In the genomic region with DNA sequence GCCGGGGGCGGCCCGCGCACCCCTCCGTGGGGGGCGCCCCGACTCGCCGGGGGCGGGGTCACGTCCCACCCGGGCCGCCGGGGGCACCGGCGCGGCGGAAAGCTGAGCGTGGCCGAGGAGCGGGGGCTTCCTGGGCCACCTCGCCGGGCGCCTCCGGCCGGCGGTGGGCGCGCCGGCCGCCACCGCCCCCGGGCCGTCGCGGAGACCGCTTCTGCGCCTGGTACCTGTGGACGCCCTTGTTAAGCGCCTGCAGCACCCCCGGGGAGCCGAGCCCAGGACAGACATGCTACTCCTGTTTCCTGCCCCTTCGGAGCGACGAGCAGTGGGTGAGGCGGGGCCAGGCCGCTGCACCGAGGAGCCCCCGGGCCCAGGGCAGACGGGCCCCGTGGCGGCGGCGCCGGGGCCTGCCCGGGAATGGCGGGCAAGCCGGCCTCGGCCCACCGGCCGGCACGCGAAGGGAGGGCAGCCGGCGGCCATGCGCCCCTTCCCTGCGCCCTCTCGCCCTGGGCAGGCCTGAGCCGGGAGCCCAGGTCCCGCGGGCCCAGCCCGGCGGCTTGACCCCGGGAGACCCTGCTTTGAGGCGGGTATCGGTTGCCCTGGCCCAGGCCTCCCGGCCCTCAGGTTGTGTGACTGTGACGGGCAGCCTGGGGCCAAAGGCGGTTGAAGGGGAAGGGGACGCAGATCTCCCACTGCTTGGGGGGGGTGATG, we compare ENCODE assay signal across 9 cellular contexts. TPM values are rescaled to one million over a fixed set of nuclear protein-coding genes. Genes with fewer than 3 reads are reported as not detected.
DNase-seq lines count a peak whose midpoint lies in the region; ATAC-seq, FAIRE-seq and TF ChIP-seq lines count a peak whose summit lies in the region.
"Had no signal": no experiment of that assay in that cellular context is flagged by ENCODE, and none has a peak within 500 bp of the region (broad histone marks: within the 10 kb centered on the region; RNA-seq: fewer than 3 reads in every experiment).

No MANE protein-coding gene starts in this region.

- intact Hi-C loops in activated naive CD4-positive, alpha-beta T cell treated with anti-CD3 and anti-CD28 coated beads for 36 hours (cut with micrococcal nuclease) = loop anchor here (2.0 to 10.0 kb wide), 5 partner anchors 35 to 387 kb away; partner anchors contain the start of genes CDK2AP2, PC and PITPNM1
- intact Hi-C loops in Right ventricle myocardium inferior (cut with DNase I) = no loop called here
- intact Hi-C loops in pancreas (cut with DNase I) = no loop called here

- H3K27ac ChIP-seq in OCI-LY3 (ENCODE audit: low read length) = peak overlapping the region; percentile 88
- peak overlapping the region; percentile 70 to 94 (median 84) for H3K27ac ChIP-seq in pancreas

- H3K36me3 Mint-ChIP-seq in activated naive CD4-positive, alpha-beta T cell treated with anti-CD3 and anti-CD28 coated beads for 36 hours (ENCODE audit: low read depth) = peaks cover 11% of the 10 kb centered on the region

- 7 to 14% methylated on average over 35 to 80 of the region's 80 CpGs for WGBS in pancreas, 2 donors

- H3K4me1 ChIP-seq in OCI-LY3 (ENCODE audit: low read length) (peaks cover 51% of the 10 kb centered on the region), pancreas (peaks cover 4 to 14% (median 5%) of the 10 kb centered on the region in 3 donors)

- no peaks in the 10 kb centered on the region for H3K9me3 Mint-ChIP-seq in activated naive CD4-positive, alpha-beta T cell treated with anti-CD3 and anti-CD28 coated beads for 36 hours
- H3K9me3 Mint-ChIP-seq: brain had no signal

- H3K9me3 ChIP-seq in OCI-LY3 (ENCODE audit: insufficient read depth, low read length) (no peaks in the 10 kb centered on the region), pancreas (no peaks in the 10 kb centered on the region)

- peak; percentile 7 for ATAC-seq in HG02623 (IDR thresholded peaks at IDR 0.05; ENCODE audit: unreplicated experiment)
- ATAC-seq in Right ventricle myocardium inferior = peak; percentile 1
- peak; percentile 11 to 29 (median 20) for ATAC-seq in pancreas

- H4K20me1 ChIP-seq in OCI-LY3 (ENCODE audit: insufficient read depth, low read length) = peaks cover 18% of the 10 kb centered on the region

- H3K4me2 ChIP-seq in OCI-LY3 (ENCODE audit: low read length) = peak overlapping the region; percentile 86

- H3K9ac ChIP-seq in OCI-LY3 (ENCODE audit: low read length) = peak overlapping the region; percentile 96

- peak overlapping the region; percentile 59 for H3K27ac Mint-ChIP-seq in activated naive CD4-positive, alpha-beta T cell treated with anti-CD3 and anti-CD28 coated beads for 36 hours

- FAIRE-seq in GM12892 (lab: Jason Lieb, UNC) (no peak), pancreas (lab: Jason Lieb, UNC) (no peak)

- H3K27me3 ChIP-seq in OCI-LY3 (ENCODE audit: low read depth, low read length) (no peaks in the 10 kb centered on the region), pancreas (no peaks in the 10 kb centered on the region)

- peak overlapping the region; percentile 83 for H3K4me3 ChIP-seq in OCI-LY3 (ENCODE audit: low read length)
- peak overlapping the region in 3 of 4 donors; percentile 21 to 48 (median 43) for H3K4me3 ChIP-seq in pancreas

- DNase-seq in GM12892 (ENCODE audit: insufficient read length) = peak; percentile 49
- peak; percentile 59 for DNase-seq in activated naive CD4-positive, alpha-beta T cell treated with anti-CD3 and anti-CD28 coated beads for 36 hours
- peak; percentile 74 for DNase-seq in Right ventricle myocardium inferior (ENCODE audit: missing footprints)
- DNase-seq in pancreas = peak; percentile 43 to 86 (median 62)
- no peak for DNase-seq in NK-92 treated with Interleukin-12 subunit alpha and Interleukin-12 subunit beta, amount 100 ng/mL, for 24 hours (lab: John Stamatoyannopoulos, UW)
- no peak for DNase-seq in KBM-7

- TF ChIP-seq POLR2A in GM12892 (IDR thresholded peaks at IDR 0.05; ENCODE audit: low read depth, low read length) = peak; percentile 62

- TF ChIP-seq CTCF in OCI-LY3 (IDR thresholded peaks at IDR 0.05; ENCODE audit: low read depth, low read length) (no peak), pancreas (IDR thresholded peaks at IDR 0.05) (no peak)

- no peaks in the 10 kb centered on the region for H3K27me3 Mint-ChIP-seq in activated naive CD4-positive, alpha-beta T cell treated with anti-CD3 and anti-CD28 coated beads for 36 hours (ENCODE audit: low read depth)

- H3K79me2 ChIP-seq in OCI-LY3 (ENCODE audit: low read length) = peaks cover 56% of the 10 kb centered on the region

- CTCF ChIA-PET in activated naive CD4-positive, alpha-beta T cell treated with anti-CD3 and anti-CD28 coated beads for 36 hours (lab: Charles Lee) = interaction anchor here (0.6 to 1.7 kb wide), 3 partner anchors 37 to 51 kb away, joined by 3 to 9 read pairs (median 4); no protein-coding TSS in a partner anchor

- H3K4me1 Mint-ChIP-seq in activated naive CD4-positive, alpha-beta T cell treated with anti-CD3 and anti-CD28 coated beads for 36 hours (ENCODE audit: low read depth) = peaks cover 41% of the 10 kb centered on the region

- H2AFZ ChIP-seq in OCI-LY3 (ENCODE audit: low read depth, low read length) = no peak overlapping the region

- peak overlapping the region; percentile 72 for H3K4me3 Mint-ChIP-seq in activated naive CD4-positive, alpha-beta T cell treated with anti-CD3 and anti-CD28 coated beads for 36 hours

- in situ Hi-C loops in KBM-7 (cut with MboI; ENCODE audit: low pct_unique_long_range_greater_than_20kb, low sequenced_read_pairs) = no loop called here

- H3K36me3 ChIP-seq in OCI-LY3 (replicated peaks; ENCODE audit: low read depth, low read length) (peaks cover 21% of the 10 kb centered on the region), pancreas (no peaks in the 10 kb centered on the region)

RNA-seq across cellular contexts. Expression of gene KDM2A, which starts 0.8 kb away (rescaled TPM):
- polyA plus RNA-seq in GM12892 (2012; ENCODE audit: missing spikeins) = 44.7 TPM
- total RNA-seq in activated naive CD4-positive, alpha-beta T cell treated with anti-CD3 and anti-CD28 coated beads for 36 hours = 10 to 100 TPM; 57.7 to 58.8 TPM
- total RNA-seq in Right ventricle myocardium inferior (41.3 TPM), pancreas (10 to 100 TPM; 17.2 to 39.1 (median 23.1) TPM)
- polyA plus RNA-seq in pancreas = 10 to 100 TPM; 19.2 to 22.6 TPM

Comparison
In these comparisons a context has a peak if more than half of its experiments do, and no peak if none do; other contexts are left out.
1. DNase-seq: peak in GM12892 (single experiment), activated naive CD4-positive, alpha-beta T cell treated with anti-CD3 and anti-CD28 coated beads for 36 hours (single experiment), Right ventricle myocardium inferior (single experiment) and pancreas (6 of 6); none in NK-92 treated with Interleukin-12 subunit alpha and Interleukin-12 subunit beta, amount 100 ng/mL, for 24 hours (single experiment) and KBM-7 (single experiment).
2. Peak in every context shown above with its lines, with median percentiles within 50 percentile points of each other: ATAC-seq.